In genomic region chr14:73758392-73759182, GRCh38 we compare ENCODE assay signal across 8 cellular contexts. TPM values are rescaled to one million over a fixed set of nuclear protein-coding genes. Genes with fewer than 3 reads are reported as not detected.
DNase-seq lines count a peak whose midpoint lies in the region; ATAC-seq, FAIRE-seq and TF ChIP-seq lines count a peak whose summit lies in the region.

No MANE protein-coding gene starts in this region.

- H3K9me3 ChIP-seq in AG04450 (ENCODE audit: control insufficient read depth, insufficient read depth, low read length) (no peaks in the 10 kb centered on the region; the same call in 1 of the 2 replicates), HepG2 (ENCODE audit: low read length) (no peaks in the 10 kb centered on the region)

- TF ChIP-seq EP300 in HepG2 (IDR thresholded peaks at IDR 0.05; ENCODE audit: low read depth in 2 of 2, low read length in 2 of 2) = no peak
- TF ChIP-seq EP300 in HepG2 (CRISPR knock-in tag; IDR thresholded peaks at IDR 0.05; ENCODE audit: borderline replicate concordance) = no peak

- no TSS peak for BruUV-seq in HepG2 (replicated peaks; lab: Mats Ljungman, UMichigan)

- ATAC-seq in HepG2 (peak; percentile 37), GM21737 (IDR thresholded peaks at IDR 0.05; ENCODE audit: unreplicated experiment) (no peak)

- H3K9ac ChIP-seq in HepG2 (ENCODE audit: insufficient read depth, low read depth, low read length) = peak overlapping the region; percentile 74

- DNase-seq in AG04450 (ENCODE audit: low read depth, low spot score) (no peak), GM19239 (ENCODE audit: insufficient read length, low spot score) (no peak), NCI-H460 (ENCODE audit: extremely low read depth, low read depth) (peak; percentile 64), cerebellum (ENCODE audit: low spot score) (peak; percentile 74), HepG2 (ENCODE audit: low spot score) (peak; percentile 71)
- DNase-seq in activated CD4-positive, alpha-beta T cell treated with anti-CD3 and anti-CD28 coated beads for 24 hours (ENCODE audit: low read depth in 2 of 2) = peak; percentile 54 to 65
- peak; percentile 71 to 72 for DNase-seq in stimulated activated CD4-positive, alpha-beta T cell treated with anti-CD3 and anti-CD28 coated beads, Interleukin-4, amount 100 ng/mL, for 48 hours (ENCODE audit: low read depth in 2 of 2)

- peak; percentile 54 for TF ChIP-seq RAD21 in HepG2 (CRISPR knock-in tag; IDR thresholded peaks at IDR 0.05)

- FAIRE-seq in GM19239 (lab: Jason Lieb, UNC) = peak; percentile 83
- FAIRE-seq in HepG2 (lab: Jason Lieb, UNC) = peak; percentile 72

- H3K4me3 ChIP-seq in AG04450 (ENCODE audit: low read depth, low read length) (peak overlapping the region; percentile 91), HepG2 (replicated peaks in 1 of 3; ENCODE audit: insufficient read depth in 1 of 3, low read depth in 2 of 3, low read length in 3 of 3) (peak overlapping the region; percentile 59 to 83 (median 79))

- peak; percentile 79 for TF ChIP-seq CTCF in AG04450 (IDR thresholded peaks at IDR 0.05; ENCODE audit: low read depth, low read length)
- TF ChIP-seq CTCF in HepG2 (CRISPR knock-in tag; IDR thresholded peaks at IDR 0.05) = peak; percentile 90

- POLR2A ChIA-PET in AG04450 (lab: Yijun Ruan, JAX) (interaction anchor here (0.8 to 3.0 kb wide), 5 partner anchors 17 to 35 kb away, joined by 4 to 50 read pairs (median 9); no protein-coding TSS in a partner anchor), HepG2 (lab: Yijun Ruan, JAX) (interaction anchor here (0.5 to 5.0 kb wide), 15 partner anchors 9 to 766 kb away, joined by 3 to 115 read pairs (median 7); partner anchors contain the start of genes ACOT2, PNMA1, PTGR2 and ZNF410)

- peaks cover 26% of the 10 kb centered on the region for H4K20me1 ChIP-seq in HepG2 (ENCODE audit: insufficient read depth, low read length)

- peak overlapping the region; percentile 68 for H3K27ac ChIP-seq in AG04450 (ENCODE audit: low read depth, low read length)
- peak overlapping the region; percentile 95 for H3K27ac ChIP-seq in HepG2 (ENCODE audit: extremely low read length, insufficient read depth, low read length)

- no peak overlapping the region for H2AFZ ChIP-seq in HepG2 (ENCODE audit: low read length)

- H3K79me2 ChIP-seq in HepG2 (ENCODE audit: insufficient read depth, low read length) = peaks cover 87% of the 10 kb centered on the region

- intact Hi-C loops in HepG2 (cut with micrococcal nuclease; ENCODE audit: unreplicated experiment) = loop anchor here (1.0 to 2.0 kb wide), 2 partner anchors 28 to 30 kb away; no protein-coding TSS in a partner anchor

- peaks cover 86% of the 10 kb centered on the region for H3K4me1 ChIP-seq in HepG2 (ENCODE audit: insufficient read depth, low read length)

- CTCF ChIA-PET in AG04450 (lab: Charles Lee) = interaction anchor here (1.0 to 2.3 kb wide), 4 partner anchors 9 to 30 kb away, joined by 3 to 8 read pairs (median 4); no protein-coding TSS in a partner anchor
- CTCF ChIA-PET in HepG2 (lab: Yijun Ruan, JAX; ENCODE audit: low intra/inter-chr PET ratio, low total read pairs) = interaction anchor here (1.8 kb wide), 1 partner anchor 30 kb away, joined by 8 read pairs; no protein-coding TSS in a partner anchor

- H3K27me3 ChIP-seq in AG04450 (ENCODE audit: control insufficient read depth, insufficient read depth, low read length) (no peaks in the 10 kb centered on the region), HepG2 (ENCODE audit: control insufficient read depth in 1 of 2, insufficient read depth in 2 of 2, low read length in 2 of 2) (no peaks in the 10 kb centered on the region)

- no peaks in the 10 kb centered on the region; a peak in 1 of 5 replicates for H3K36me3 ChIP-seq in HepG2 (replicated peaks in 1 of 2; ENCODE audit: control insufficient read depth in 1 of 2, insufficient read depth in 2 of 2, low read length in 2 of 2)

- no peak for TF ChIP-seq POLR2A in HepG2 (IDR thresholded peaks at IDR 0.05; ENCODE audit: insufficient read depth in 1 of 2, low read depth in 2 of 2, low read length in 2 of 2)

- H3K4me2 ChIP-seq in HepG2 (ENCODE audit: low read depth, low read length) = peak overlapping the region; percentile 91

- WGBS in HepG2 (ENCODE audit: low lambda C conversion rate) = 4% methylated on average over 11 of the region's 49 CpGs

- in situ Hi-C loops in HepG2 (cut with HindIII; ENCODE audit: extremely low pct_ligation_motif_present, low pct_unique_long_range_greater_than_20kb) = loop anchor here (10.0 kb wide), 1 partner anchor 66 kb away; no protein-coding TSS in a partner anchor

TF ChIP-seq in HepG2, 621 proteins besides CTCF, POLR2A, EP300 and RAD21 (continues in another document):
- TF ChIP-seq ZNF558 (CRISPR knock-in tag; IDR thresholded peaks at IDR 0.05; ENCODE audit: borderline replicate concordance) = no peak
- 0 out of 2 replicates have a peak, but pooled peaks have one; percentile 33 for TF ChIP-seq MXD3 (CRISPR knock-in tag; IDR thresholded peaks at IDR 0.05)
- peak; percentile 53 for TF ChIP-seq ASH2L (IDR thresholded peaks at IDR 0.05; ENCODE audit: insufficient read length, low read depth, low read length)
- peak; percentile 63; the same call in 1 of the 2 replicates for TF ChIP-seq CHCHD3 (CRISPR knock-in tag; IDR thresholded peaks at IDR 0.05)
- 0 out of 2 replicates have a peak, but pooled peaks have one; percentile 41 for TF ChIP-seq RFXAP (CRISPR knock-in tag; IDR thresholded peaks at IDR 0.05; ENCODE audit: borderline replicate concordance)
- no peak for TF ChIP-seq SOX13 (IDR thresholded peaks at IDR 0.05)
- TF ChIP-seq SOX13 (CRISPR knock-in tag; conservative IDR thresholded peaks at IDR 0.05 in 1 of 2, IDR thresholded peaks at IDR 0.05 in 1 of 2) = peak in 1 of 2 experiments; percentile 43; a peak in 2 of 4 replicates
- peak; percentile 79; the same call in 1 of the 2 replicates for TF ChIP-seq BCL3 (CRISPR knock-in tag; IDR thresholded peaks at IDR 0.05)
- TF ChIP-seq NCOA1 (CRISPR knock-in tag; IDR thresholded peaks at IDR 0.05) = peak; percentile 61; the same call in 1 of the 2 replicates
- TF ChIP-seq HMGXB4 (CRISPR knock-in tag; IDR thresholded peaks at IDR 0.05; ENCODE audit: borderline replicate concordance in 1 of 2, low read depth in 1 of 2) = peak; percentile 64 to 71; a peak in 3 of 4 replicates

RNA-seq across cellular contexts. Expression of gene PNMA1, which starts 44.4 kb away (rescaled TPM):
- polyA plus RNA-seq in AG04450 (2011; rRNA removed) = 21.3 and 21.5 TPM in 2 replicates
- 10.9 and 12.6 TPM in 2 replicates for polyA minus RNA-seq in AG04450 (2011; rRNA and poly(A)+ RNA removed)
- 72.9 and 78.4 TPM in 2 replicates for total RNA-seq in NCI-H460 (2014; rRNA removed; shearing (Covaris generic))
- polyA plus RNA-seq in NCI-H460 (2014; cell fraction: nucleus; rRNA removed) = 128 and 155 TPM in 2 replicates
- 69.8 TPM for total RNA-seq in cerebellum
- 8.3 and 10.7 TPM in 2 replicates for total RNA-seq in HepG2 (2016; rRNA removed; fragmentation: Illumina TruSeq; extraction: Trizol)
- total RNA-seq in HepG2 (2016; cell fraction: cytosol; rRNA removed; fragmentation: Illumina TruSeq; extraction: Trizol; ENCODE audit: low read depth) = 1.8 and 1.9 TPM in 2 replicates
- total RNA-seq in HepG2 (2016; cell fraction: insoluble cytoplasmic fraction; rRNA removed; fragmentation: Illumina TruSeq; extraction: Trizol) = 8.5 and 12.1 TPM in 2 replicates
- total RNA-seq in HepG2 (2016; cell fraction: membrane; rRNA removed; fragmentation: Illumina TruSeq; extraction: Trizol) = 7.8 and 8.3 TPM in 2 replicates
- 8.6 and 9.7 TPM in 2 replicates for total RNA-seq in HepG2 (2016; cell fraction: nucleus; rRNA removed; fragmentation: Illumina TruSeq; extraction: Trizol)
- 6.6 and 7.0 TPM in 2 replicates for polyA plus RNA-seq in HepG2 (2011; rRNA removed)
- 5.3 and 6.7 TPM in 2 replicates for polyA plus RNA-seq in HepG2 (2011; cell fraction: cytosol; rRNA removed)
- polyA plus RNA-seq in HepG2 (2011; cell fraction: nucleus; rRNA removed) = 6.4 and 7.7 TPM in 2 replicates
- 14.1 and 14.8 TPM in 2 replicates for polyA plus RNA-seq in HepG2 (2012)
- polyA plus RNA-seq in HepG2 (2016; cell fraction: cytosol; fragmentation: Illumina TruSeq; extraction: Trizol; ENCODE audit: low read depth) = 2.5 and 2.9 TPM in 2 replicates
- polyA plus RNA-seq in HepG2 (2016; cell fraction: insoluble cytoplasmic fraction; fragmentation: Illumina TruSeq; extraction: Trizol; ENCODE audit: low read depth) = 18.3 and 20.9 TPM in 2 replicates
- 7.0 and 8.6 TPM in 2 replicates for polyA plus RNA-seq in HepG2 (2016; cell fraction: membrane; fragmentation: Illumina TruSeq; extraction: Trizol; ENCODE audit: low read depth)
- 17.9 and 18.6 TPM in 2 replicates for polyA plus RNA-seq in HepG2 (2016; cell fraction: nucleus; fragmentation: Illumina TruSeq; extraction: Trizol; ENCODE audit: insufficient read depth, low read depth)
- 5.1 and 5.4 TPM in 2 replicates for polyA minus RNA-seq in HepG2 (2011; rRNA and poly(A)+ RNA removed; ENCODE audit: low replicate concordance)
- 5.6 and 6.3 TPM in 2 replicates for polyA minus RNA-seq in HepG2 (2011; cell fraction: cytosol; rRNA and poly(A)+ RNA removed)
- polyA minus RNA-seq in HepG2 (2011; cell fraction: nucleus; rRNA and poly(A)+ RNA removed) = 4.8 and 7.0 TPM in 2 replicates

Comparison
In these comparisons a context has a peak if more than half of its experiments do, and no peak if none do; other contexts are left out.
1. DNase-seq: peak in NCI-H460 (single experiment), activated CD4-positive, alpha-beta T cell treated with anti-CD3 and anti-CD28 coated beads for 24 hours (2 of 2), cerebellum (single experiment), HepG2 (single experiment) and stimulated activated CD4-positive, alpha-beta T cell treated with anti-CD3 and anti-CD28 coated beads, Interleukin-4, amount 100 ng/mL, for 48 hours (2 of 2); none in AG04450 (single experiment) and GM19239 (single experiment).